7 cellular contexts compared by ENCODE assay signal in the genomic region with DNA sequence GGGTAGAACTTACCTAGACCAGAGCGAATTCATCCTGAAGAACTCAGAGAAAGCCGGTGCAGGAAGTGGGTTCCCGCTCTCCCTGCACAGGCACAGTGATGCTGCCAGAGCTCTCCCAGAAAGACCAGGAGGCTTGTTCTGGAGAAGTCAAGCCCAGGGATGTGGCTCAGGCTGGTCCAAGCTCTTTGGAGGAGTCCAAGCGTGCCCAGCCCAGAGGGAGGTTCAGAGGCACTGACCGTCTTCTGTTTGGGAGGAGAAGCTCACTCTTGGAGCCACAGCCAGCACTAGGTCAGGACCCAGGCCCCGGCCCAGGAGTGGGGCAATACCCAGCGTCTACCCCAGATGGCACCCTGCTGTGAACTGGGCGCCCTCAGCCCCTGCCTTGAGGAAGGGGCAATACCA. TPM values are rescaled to one million over a fixed set of nuclear protein-coding genes. Genes with fewer than 3 reads are reported as not detected.
DNase-seq lines count a peak whose midpoint lies in the region; ATAC-seq and TF ChIP-seq lines count a peak whose summit lies in the region.

No MANE protein-coding gene starts in this region.

- H3K27ac Mint-ChIP-seq in H9 (peak overlapping the region in 1 of 3 experiments; percentile 97; a peak in 1 of 7 replicates), glutamatergic neuron (ENCODE audit: unreplicated experiment) (no peak overlapping the region)
- H3K27ac Mint-ChIP-seq in stimulated activated memory B cell treated with anti-CD40 and anti-IgM and Interleukin-4, amounts not matched to agents 10 μg/mL and 1 μg/mL and 100 μg/mL, for 72 hours: peak overlapping the region; percentile 92

- DNase-seq in H9 (no peak), SJCRH30 (peak in 1 of 2 experiments; percentile 47), glutamatergic neuron (no peak), NCI-H128 (lab: John Stamatoyannopoulos, UW; ENCODE audit: unreplicated experiment) (no peak)

- no peak overlapping the region for H3K14ac ChIP-seq in H9 (ENCODE audit: insufficient read depth, low read length)

- H3K9ac ChIP-seq in H9 (ENCODE audit: extremely low read depth, insufficient read length, low read length): no peak overlapping the region

- H3K4me1 ChIP-seq in H9 (ENCODE audit: insufficient read depth, low read length): peaks cover 3% of the 10 kb centered on the region; the same call in 1 of the 2 replicates
- H3K4me1 ChIP-seq in SJCRH30: peaks cover 30% of the 10 kb centered on the region

- no peak overlapping the region for H4K5ac ChIP-seq in H9 (ENCODE audit: insufficient read length, low read depth, low read length)

- no peaks in the 10 kb centered on the region for H3K79me1 ChIP-seq in H9 (ENCODE audit: insufficient read depth, low read depth, low read length, poor library complexity, severe bottlenecking)

- peak overlapping the region; percentile 86 for H3K4me2 ChIP-seq in H9 (ENCODE audit: insufficient read depth, insufficient read length, low read length)

- H3K36me3 Mint-ChIP-seq in H9 (ENCODE audit: insufficient read depth in 1 of 3, low read depth in 3 of 3) (peaks cover 0 to 10% (median 5%) of the 10 kb centered on the region in 3 experiments; a peak in 4 of 7 replicates), glutamatergic neuron (ENCODE audit: unreplicated experiment) (no peaks in the 10 kb centered on the region)
- H3K36me3 Mint-ChIP-seq in stimulated activated memory B cell treated with anti-CD40 and anti-IgM and Interleukin-4, amounts not matched to agents 10 μg/mL and 1 μg/mL and 100 μg/mL, for 72 hours: no peaks in the 10 kb centered on the region

- no peak overlapping the region for H2BK20ac ChIP-seq in H9 (ENCODE audit: low read depth, low read length, poor library complexity, severe bottlenecking)

- H3K79me2 ChIP-seq in H9 (ENCODE audit: insufficient read depth, low read length): peaks cover 23% of the 10 kb centered on the region; the same call in 1 of the 2 replicates

- no peak overlapping the region for H4K8ac ChIP-seq in H9 (replicated peaks; ENCODE audit: insufficient read length, low read depth, low read length)

- H3K4me1 Mint-ChIP-seq in H9: peaks cover 41 to 50% of the 10 kb centered on the region in 2 experiments
- peaks cover 21% of the 10 kb centered on the region for H3K4me1 Mint-ChIP-seq in glutamatergic neuron (ENCODE audit: low read depth, unreplicated experiment)
- H3K4me1 Mint-ChIP-seq in stimulated activated memory B cell treated with anti-CD40 and anti-IgM and Interleukin-4, amounts not matched to agents 10 μg/mL and 1 μg/mL and 100 μg/mL, for 72 hours: peaks cover 47% of the 10 kb centered on the region

- no peak overlapping the region for H4K91ac ChIP-seq in H9 (ENCODE audit: insufficient read length, low read depth, low read length)

- H2BK120ac ChIP-seq in H9 (ENCODE audit: low read depth, low read length, poor library complexity, severe bottlenecking): no peak overlapping the region

- H3K27ac ChIP-seq in H9 (ENCODE audit: insufficient read length, low read depth, low read length): no peak overlapping the region
- H3K27ac ChIP-seq in SJCRH30: peak overlapping the region; percentile 90; the same call in 1 of the 2 replicates

- no peak overlapping the region for H2AFZ ChIP-seq in H9 (ENCODE audit: low read length)

- H2AK5ac ChIP-seq in H9 (ENCODE audit: insufficient read length, low read length): no peak overlapping the region

- WGBS in H9 (ENCODE audit: extremely low coverage, insufficient read length, low lambda C conversion rate): no CpG with 5 or more reads among the region's 8 CpGs

- H3K23me2 ChIP-seq in H9 (ENCODE audit: insufficient read length, low read depth, low read length, poor library complexity, severe bottlenecking): peaks cover 10% of the 10 kb centered on the region

- H2BK5ac ChIP-seq in H9 (ENCODE audit: insufficient read length, low read length): no peak overlapping the region

- peak overlapping the region; percentile 77 to 87 for H3K4me3 Mint-ChIP-seq in H9
- H3K4me3 Mint-ChIP-seq in glutamatergic neuron (ENCODE audit: unreplicated experiment): peak overlapping the region; percentile 83
- H3K4me3 Mint-ChIP-seq in stimulated activated memory B cell treated with anti-CD40 and anti-IgM and Interleukin-4, amounts not matched to agents 10 μg/mL and 1 μg/mL and 100 μg/mL, for 72 hours: peak overlapping the region; percentile 73

- H3K56ac ChIP-seq in H9 (ENCODE audit: insufficient read length, low read depth, low read length): no peak overlapping the region

- ATAC-seq in stimulated activated memory B cell treated with anti-CD40 and anti-IgM and Interleukin-4, amounts not matched to agents 10 μg/mL and 1 μg/mL and 100 μg/mL, for 72 hours: no peak
- ATAC-seq in HG03159 (IDR thresholded peaks at IDR 0.05; ENCODE audit: unreplicated experiment) (no peak), GM18867 (IDR thresholded peaks at IDR 0.05; ENCODE audit: unreplicated experiment) (no peak)

- H3K4me3 ChIP-seq in SJCRH30: peak overlapping the region; percentile 97

- no peaks in the 10 kb centered on the region for H3K36me3 ChIP-seq in SJCRH30

- H2BK12ac ChIP-seq in H9 (ENCODE audit: insufficient read length, low read depth, low read length): no peak overlapping the region

- TF ChIP-seq CTCF in H9 (conservative IDR thresholded peaks at IDR 0.05) (no peak), glutamatergic neuron (IDR thresholded peaks at IDR 0.05; ENCODE audit: partially characterized antibody, unreplicated experiment) (no peak)

- H3K18ac ChIP-seq in H9 (ENCODE audit: insufficient read length, low read depth, low read length): no peak overlapping the region

- H3K27me3 Mint-ChIP-seq in H9 (ENCODE audit: low read depth) (peaks cover 13% of the 10 kb centered on the region), glutamatergic neuron (ENCODE audit: unreplicated experiment) (peaks cover 14% of the 10 kb centered on the region)
- H3K27me3 Mint-ChIP-seq in stimulated activated memory B cell treated with anti-CD40 and anti-IgM and Interleukin-4, amounts not matched to agents 10 μg/mL and 1 μg/mL and 100 μg/mL, for 72 hours: peaks cover 19% of the 10 kb centered on the region

- no peak overlapping the region for H2BK15ac ChIP-seq in H9 (ENCODE audit: low read depth, low read length)

- H3K27me3 ChIP-seq in H9 (ENCODE audit: insufficient read depth, low read length): no peaks in the 10 kb centered on the region
- no peaks in the 10 kb centered on the region for H3K27me3 ChIP-seq in SJCRH30

- no peaks in the 10 kb centered on the region for H3K9me3 ChIP-seq in H9 (ENCODE audit: control insufficient read depth, low read depth, low read length)
- no peaks in the 10 kb centered on the region for H3K9me3 ChIP-seq in SJCRH30 (replicated peaks)

- no peak overlapping the region for H3K23ac ChIP-seq in H9 (ENCODE audit: insufficient read length, low read depth, low read length)

- no peak overlapping the region for H3T11ph ChIP-seq in H9 (ENCODE audit: low read length)

- H3K9me3 Mint-ChIP-seq in H9 (peaks cover 0 to 4% of the 10 kb centered on the region in 2 experiments; a peak in 2 of 5 replicates), glutamatergic neuron (ENCODE audit: unreplicated experiment) (peaks cover 12% of the 10 kb centered on the region)
- H3K9me3 Mint-ChIP-seq in stimulated activated memory B cell treated with anti-CD40 and anti-IgM and Interleukin-4, amounts not matched to agents 10 μg/mL and 1 μg/mL and 100 μg/mL, for 72 hours: no peaks in the 10 kb centered on the region

- H4K20me1 ChIP-seq in H9 (ENCODE audit: control insufficient read depth, insufficient read depth, insufficient read length): no peaks in the 10 kb centered on the region

- H3K4ac ChIP-seq in H9 (ENCODE audit: low read depth, low read length): no peak overlapping the region

RNA-seq across cellular contexts. Expression of a gene that starts 1.5 kb away (rescaled TPM):
- total RNA-seq in H9 (2021): 34.6 and 35.7 TPM in 2 replicates
- total RNA-seq in SJCRH30 (2014; rRNA removed; shearing (Covaris generic)): 15.0 and 15.4 TPM in 2 replicates
- 14.4 TPM for total RNA-seq in glutamatergic neuron (ENCODE audit: unreplicated experiment)
